In the genomic region with DNA sequence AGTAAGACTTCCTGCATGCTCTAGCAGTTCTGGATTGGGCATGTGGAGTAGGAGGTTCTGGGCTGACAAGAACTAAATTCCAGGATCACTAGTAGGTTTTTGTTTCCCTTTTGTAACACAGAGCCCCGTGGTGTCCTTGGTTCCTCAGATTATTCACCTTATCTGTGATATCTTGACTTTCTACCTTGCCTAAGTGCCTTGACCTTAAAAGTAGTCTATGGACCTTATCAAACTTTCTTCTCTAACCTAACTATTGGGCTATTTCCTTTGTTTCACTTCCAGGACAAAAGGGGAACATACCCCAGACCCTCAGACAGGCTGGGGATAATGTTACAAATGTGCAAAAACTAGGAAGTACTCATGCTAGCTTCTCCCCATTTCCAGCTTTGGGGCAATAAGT, we compare ENCODE assay signal across 26 cellular contexts.
"Had no signal": no experiment of that assay in that cellular context is flagged by ENCODE, and none has a peak within 500 bp of the region (broad histone marks: within the 10 kb centered on the region; RNA-seq: fewer than 3 reads in every experiment).

No MANE protein-coding gene starts in this region.

- H3K4me3 Mint-ChIP-seq: immature natural killer cell; memory B cell; naive thymus-derived CD4-positive, alpha-beta T cell; natural killer cell treated with Interleukin-12 subunit alpha and Interleukin-12 subunit beta and Interleukin-15 and Interleukin-18, amount 100 ng/mL, for 72 hours; stimulated activated naive CD8-positive, alpha-beta T cell treated with anti-CD3 and anti-CD28 coated beads, Interleukin-15, Interleukin-2, amounts not matched to agents 100 ng/mL and 50 ng/mL, for 24 hours; type B pancreatic cell had no signal

- H3K27ac ChIP-seq: left ventricle myocardium inferior, ovary, right atrium auricular region, right lobe of liver, tibial nerve, uterus had no signal

- H3K4me3 ChIP-seq: left ventricle myocardium inferior, lung, mucosa of descending colon, ovary, right atrium auricular region, right lobe of liver, smooth muscle cell, tibial nerve, uterus had no signal

- H3K9me3 ChIP-seq: ovary, right lobe of liver, uterus had no signal

- DNase-seq: hippocampal formation; immature natural killer cell; kidney; left colon; left ventricle myocardium inferior; midbrain; mucosa of descending colon; naive thymus-derived CD4-positive, alpha-beta T cell; ovary; right lobe of liver; stimulated activated CD4-positive, alpha-beta T cell treated with anti-CD3 and anti-CD28 coated beads, Interleukin-1b, Interleukin-23, amount 100 ng/mL, for 48 hours; stimulated activated CD4-positive, alpha-beta T cell treated with anti-CD3 and anti-CD28 coated beads, Interleukin-2, amount 100 ng/mL, for 48 hours; stimulated activated CD4-positive, alpha-beta T cell treated with anti-CD3 and anti-CD28 coated beads, Interleukin-4, amount 100 ng/mL, for 4 hours; stimulated activated CD8-positive, alpha-beta memory T cell treated with anti-CD3 and anti-CD28 coated beads, Interleukin-4, amount 100 ng/mL, for 48 hours; stimulated activated naive CD4-positive, alpha-beta T cell; substantia nigra; uterus had no signal

- H3K4me1 ChIP-seq: left ventricle myocardium inferior, right atrium auricular region, right lobe of liver, tibial nerve, uterus had no signal

- H3K36me3 Mint-ChIP-seq: immature natural killer cell; naive thymus-derived CD4-positive, alpha-beta T cell; natural killer cell treated with Interleukin-12 subunit alpha and Interleukin-12 subunit beta and Interleukin-15 and Interleukin-18, amount 100 ng/mL, for 72 hours; type B pancreatic cell had no signal

- H3K27me3 ChIP-seq: ovary, right atrium auricular region, right lobe of liver, tibial nerve, uterus had no signal

- H3K4me2 ChIP-seq: smooth muscle cell had no signal

- H3K27me3 Mint-ChIP-seq: memory B cell; natural killer cell treated with Interleukin-12 subunit alpha and Interleukin-12 subunit beta and Interleukin-15 and Interleukin-18, amount 100 ng/mL, for 72 hours; stimulated activated naive CD8-positive, alpha-beta T cell treated with anti-CD3 and anti-CD28 coated beads, Interleukin-15, Interleukin-2, amounts not matched to agents 100 ng/mL and 50 ng/mL, for 24 hours; type B pancreatic cell had no signal

- ATAC-seq: left colon; mucosa of descending colon; naive thymus-derived CD4-positive, alpha-beta T cell; natural killer cell treated with Interleukin-12 subunit alpha and Interleukin-12 subunit beta and Interleukin-15 and Interleukin-18, amount 100 ng/mL, for 72 hours; right lobe of liver had no signal

- H3K27ac Mint-ChIP-seq: immature natural killer cell; memory B cell; naive thymus-derived CD4-positive, alpha-beta T cell; natural killer cell treated with Interleukin-12 subunit alpha and Interleukin-12 subunit beta and Interleukin-15 and Interleukin-18, amount 100 ng/mL, for 72 hours; progenitor cell of endocrine pancreas; stimulated activated naive CD8-positive, alpha-beta T cell treated with anti-CD3 and anti-CD28 coated beads, Interleukin-15, Interleukin-2, amounts not matched to agents 100 ng/mL and 50 ng/mL, for 24 hours; type B pancreatic cell had no signal

- H3K4me1 Mint-ChIP-seq: immature natural killer cell; memory B cell; naive thymus-derived CD4-positive, alpha-beta T cell had no signal

- H3K36me3 ChIP-seq: left ventricle myocardium inferior, ovary, right atrium auricular region, right lobe of liver, tibial nerve, uterus had no signal

- H3K9me3 Mint-ChIP-seq: type B pancreatic cell had no signal
